Comparison of ENCODE assay signal across 8 cellular contexts in the genomic region with DNA sequence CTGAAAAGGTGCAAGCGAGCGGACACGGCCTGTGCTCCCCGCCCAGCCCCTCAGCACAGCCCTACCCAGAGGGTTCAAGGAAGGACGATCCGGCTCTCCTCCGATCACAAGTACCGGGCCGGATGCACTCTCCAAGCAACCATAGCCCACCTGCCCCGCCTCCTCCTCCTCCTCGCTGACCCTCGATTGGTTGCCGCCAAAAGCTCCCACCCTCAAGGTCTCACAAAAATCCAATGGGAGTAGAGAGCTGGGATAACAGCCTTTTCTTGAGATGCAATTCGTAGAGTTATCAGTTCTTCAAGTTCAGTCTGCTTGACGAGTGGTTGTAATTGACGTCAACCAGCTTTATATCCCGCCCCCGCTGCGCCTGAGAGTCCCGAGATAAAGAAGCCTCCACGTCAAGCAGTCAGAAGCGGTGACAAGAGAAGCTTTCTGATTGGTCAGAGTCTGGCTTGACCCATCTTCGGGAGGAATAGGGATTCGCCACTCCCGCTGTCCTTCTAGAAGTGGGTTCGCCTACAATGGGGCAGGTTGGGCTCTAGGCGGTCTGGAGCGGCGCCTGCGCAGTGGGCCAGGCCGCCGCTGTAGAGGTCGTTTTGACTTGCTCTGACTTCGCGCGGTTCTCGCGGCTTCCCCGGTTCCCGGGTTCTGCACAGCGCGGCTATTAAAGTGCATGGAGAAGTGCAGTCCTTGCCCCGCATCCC. TPM values are rescaled to one million over a fixed set of nuclear protein-coding genes. Genes with fewer than 3 reads are reported as not detected.
DNase-seq lines count a peak whose midpoint lies in the region; ATAC-seq and TF ChIP-seq lines count a peak whose summit lies in the region.

Gene IFT27, minus strand, starts transcription at position 154 of the 704 bp plus-strand sequence. CDS start 412 bp downstream, outside the sequence.

- H3K36me3 Mint-ChIP-seq in IgD-negative memory B cell, result peaks cover 5% of the 10 kb centered on the region
- H3K36me3 Mint-ChIP-seq in activated T-cell treated with anti-CD3 and anti-CD28 coated beads, Interleukin-2, amount 50 U/mL, for 24 hours (ENCODE audit: low read depth), result peaks cover 5% of the 10 kb centered on the region

- peak within 1 kb of the TSS; percentile 80 to 98 (median 92) for H3K4me3 Mint-ChIP-seq in IgD-negative memory B cell
- peak within 1 kb of the TSS; percentile 86 for H3K4me3 Mint-ChIP-seq in activated T-cell treated with anti-CD3 and anti-CD28 coated beads, Interleukin-2, amount 50 U/mL, for 24 hours

- peak within 1 kb of the TSS; percentile 54 to 65 for H3K27ac ChIP-seq in mucosa of rectum (ENCODE audit: low read depth in 2 of 2, low read length in 2 of 2)

- H3K27me3 Mint-ChIP-seq in IgD-negative memory B cell, result no peaks in the 10 kb centered on the region
- no peaks in the 10 kb centered on the region for H3K27me3 Mint-ChIP-seq in activated T-cell treated with anti-CD3 and anti-CD28 coated beads, Interleukin-2, amount 50 U/mL, for 24 hours

- peak; percentile 99 for DNase-seq in DMS 273 (lab: John Stamatoyannopoulos, UW; ENCODE audit: unreplicated experiment)
- peak; percentile 92 for DNase-seq in activated T-cell treated with anti-CD3 and anti-CD28 coated beads, Interleukin-2, amount 50 U/mL, for 24 hours
- peak; percentile 99 to 100 for DNase-seq in erythroblast (lab: John Stamatoyannopoulos, UW)
- DNase-seq in stimulated activated CD8-positive, alpha-beta memory T cell treated with anti-CD3 and anti-CD28 coated beads, Interleukin-4, amount 100 ng/mL, for 48 hours, result peak; percentile 96

- H3K27me3 ChIP-seq in mucosa of rectum (ENCODE audit: control insufficient read depth in 2 of 2, insufficient read depth in 2 of 2, low read length in 2 of 2), result no peaks in the 10 kb centered on the region

- H3K9ac ChIP-seq in mucosa of rectum (ENCODE audit: low read depth in 1 of 2, low read length in 2 of 2), result peak within 1 kb of the TSS; percentile 77 to 81

- peaks cover 4 to 6% of the 10 kb centered on the region in 2 donors for H3K4me1 ChIP-seq in mucosa of rectum (ENCODE audit: control insufficient read depth in 2 of 2, insufficient read depth in 2 of 2, low read length in 2 of 2)

- H3K4me3 ChIP-seq in mucosa of rectum (ENCODE audit: low read length in 2 of 2), result peak within 1 kb of the TSS; percentile 89 to 90

- peak; percentile 88 for ATAC-seq in GM21529 (IDR thresholded peaks at IDR 0.05; ENCODE audit: unreplicated experiment)

- TF ChIP-seq POLR2A in erythroblast (IDR thresholded peaks at IDR 0.05; ENCODE audit: low read length), result peak; percentile 62

- peak within 1 kb of the TSS; percentile 83 to 97 (median 96) for H3K27ac Mint-ChIP-seq in IgD-negative memory B cell
- peak within 1 kb of the TSS; percentile 92 for H3K27ac Mint-ChIP-seq in activated T-cell treated with anti-CD3 and anti-CD28 coated beads, Interleukin-2, amount 50 U/mL, for 24 hours

- H3K9me3 Mint-ChIP-seq in IgD-negative memory B cell, result no peaks in the 10 kb centered on the region
- H3K9me3 Mint-ChIP-seq in activated T-cell treated with anti-CD3 and anti-CD28 coated beads, Interleukin-2, amount 50 U/mL, for 24 hours, result no peaks in the 10 kb centered on the region

- peaks cover 9 to 16% (median 14%) of the 10 kb centered on the region in 3 donors for H3K4me1 Mint-ChIP-seq in IgD-negative memory B cell
- peaks cover 34% of the 10 kb centered on the region for H3K4me1 Mint-ChIP-seq in activated T-cell treated with anti-CD3 and anti-CD28 coated beads, Interleukin-2, amount 50 U/mL, for 24 hours (ENCODE audit: low read depth)

- H3K36me3 ChIP-seq in mucosa of rectum (ENCODE audit: control insufficient read depth in 2 of 2, insufficient read depth in 2 of 2, low read length in 2 of 2), result no peaks in the 10 kb centered on the region

- no peaks in the 10 kb centered on the region for H3K9me3 ChIP-seq in mucosa of rectum (ENCODE audit: control insufficient read depth in 2 of 2, low read length in 2 of 2)

TF ChIP-seq in PFSK-1, 5 proteins besides CTCF, POLR2A, EP300 and RAD21:
- TF ChIP-seq TAF1 (IDR thresholded peaks at IDR 0.05; ENCODE audit: borderline replicate concordance, insufficient read depth, low read length) (0 out of 2 replicates have a peak, but pooled peaks have one; percentile 22), POLR2AphosphoS5 (IDR thresholded peaks at IDR 0.05; ENCODE audit: low read depth, low read length) (peak; percentile 44)
- TF ChIP-seq, protein P1, sequence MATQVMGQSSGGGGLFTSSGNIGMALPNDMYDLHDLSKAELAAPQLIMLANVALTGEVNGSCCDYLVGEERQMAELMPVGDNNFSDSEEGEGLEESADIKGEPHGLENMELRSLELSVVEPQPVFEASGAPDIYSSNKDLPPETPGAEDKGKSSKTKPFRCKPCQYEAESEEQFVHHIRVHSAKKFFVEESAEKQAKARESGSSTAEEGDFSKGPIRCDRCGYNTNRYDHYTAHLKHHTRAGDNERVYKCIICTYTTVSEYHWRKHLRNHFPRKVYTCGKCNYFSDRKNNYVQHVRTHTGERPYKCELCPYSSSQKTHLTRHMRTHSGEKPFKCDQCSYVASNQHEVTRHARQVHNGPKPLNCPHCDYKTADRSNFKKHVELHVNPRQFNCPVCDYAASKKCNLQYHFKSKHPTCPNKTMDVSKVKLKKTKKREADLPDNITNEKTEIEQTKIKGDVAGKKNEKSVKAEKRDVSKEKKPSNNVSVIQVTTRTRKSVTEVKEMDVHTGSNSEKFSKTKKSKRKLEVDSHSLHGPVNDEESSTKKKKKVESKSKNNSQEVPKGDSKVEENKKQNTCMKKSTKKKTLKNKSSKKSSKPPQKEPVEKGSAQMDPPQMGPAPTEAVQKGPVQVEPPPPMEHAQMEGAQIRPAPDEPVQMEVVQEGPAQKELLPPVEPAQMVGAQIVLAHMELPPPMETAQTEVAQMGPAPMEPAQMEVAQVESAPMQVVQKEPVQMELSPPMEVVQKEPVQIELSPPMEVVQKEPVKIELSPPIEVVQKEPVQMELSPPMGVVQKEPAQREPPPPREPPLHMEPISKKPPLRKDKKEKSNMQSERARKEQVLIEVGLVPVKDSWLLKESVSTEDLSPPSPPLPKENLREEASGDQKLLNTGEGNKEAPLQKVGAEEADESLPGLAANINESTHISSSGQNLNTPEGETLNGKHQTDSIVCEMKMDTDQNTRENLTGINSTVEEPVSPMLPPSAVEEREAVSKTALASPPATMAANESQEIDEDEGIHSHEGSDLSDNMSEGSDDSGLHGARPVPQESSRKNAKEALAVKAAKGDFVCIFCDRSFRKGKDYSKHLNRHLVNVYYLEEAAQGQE (IDR thresholded peaks at IDR 0.05; ENCODE audit: insufficient read depth in 1 of 2, low read depth in 2 of 2, low read length in 2 of 2), result no peak
TF ChIP-seq in PFSK-1: peak in this region for 2.

RNA-seq across cellular contexts. Expression of gene IFT27, which starts in this region (rescaled TPM):
- polyA plus RNA-seq in IgD-negative memory B cell, result 12.4 TPM
- polyA plus RNA-seq in PFSK-1 (2012; ENCODE audit: insufficient read length, low read depth), result 34.8 TPM

Comparison
In these comparisons a context has a peak if more than half of its experiments do, and no peak if none do; other contexts are left out.
1. Peak in every context shown above with its lines: DNase-seq, ATAC-seq, H3K4me3 ChIP-seq and H3K27ac ChIP-seq.